ENCODE assay signal across 10 cellular contexts in genomic region chr4:19739101-19739651, GRCh38.
DNase-seq lines count a peak whose midpoint lies in the region; ATAC-seq, FAIRE-seq and TF ChIP-seq lines count a peak whose summit lies in the region.
"Had no signal": no experiment of that assay in that cellular context is flagged by ENCODE, and none has a peak within 500 bp of the region (broad histone marks: within the 10 kb centered on the region; RNA-seq: fewer than 3 reads in every experiment).

No MANE protein-coding gene starts in this region.

- H3K27ac ChIP-seq in HepG2 (ENCODE audit: extremely low read length, insufficient read depth, low read length): no peak overlapping the region
- H3K27ac ChIP-seq: 22Rv1 had no signal

- H2AFZ ChIP-seq in HepG2 (ENCODE audit: low read length): no peak overlapping the region

- BruUV-seq in HepG2 (replicated peaks; lab: Mats Ljungman, UMichigan): no TSS peak

- no peaks in the 10 kb centered on the region for H3K36me3 ChIP-seq in HepG2 (replicated peaks in 1 of 2; ENCODE audit: control insufficient read depth in 1 of 2, insufficient read depth in 2 of 2, low read length in 2 of 2)

- TF ChIP-seq EP300 in HepG2 (IDR thresholded peaks at IDR 0.05; ENCODE audit: low read depth in 2 of 2, low read length in 2 of 2): no peak
- TF ChIP-seq EP300 in HepG2 (CRISPR knock-in tag; IDR thresholded peaks at IDR 0.05; ENCODE audit: borderline replicate concordance): no peak

- DNase-seq in DMS79 treated with DMSO at 0.1 percent for 48 hours (lab: John Stamatoyannopoulos, UW) (peak; percentile 1), DMS79 (lab: John Stamatoyannopoulos, UW) (no peak), RCC 7860 (ENCODE audit: low spot score) (peak; percentile 92), fibroblast of the aortic adventitia (ENCODE audit: low read depth) (peak; percentile 79), smooth muscle cell of the brain vasculature (ENCODE audit: low read depth, low spot score) (peak; percentile 79), HepG2 (ENCODE audit: low spot score) (no peak)

- H3K9me3 ChIP-seq in HepG2 (ENCODE audit: low read length): peaks cover 95% of the 10 kb centered on the region

- TF ChIP-seq CTCF in fibroblast of the aortic adventitia (IDR thresholded peaks at IDR 0.05; ENCODE audit: insufficient read depth, low read length) (peak; percentile 2), HepG2 (CRISPR knock-in tag; IDR thresholded peaks at IDR 0.05) (no peak)

- ATAC-seq in HG03521 (IDR thresholded peaks at IDR 0.05; ENCODE audit: unreplicated experiment): no peak
- no peak for ATAC-seq in HepG2
- ATAC-seq in HG02973 (IDR thresholded peaks at IDR 0.05; ENCODE audit: unreplicated experiment): no peak

- H3K4me2 ChIP-seq in HepG2 (ENCODE audit: low read depth, low read length): no peak overlapping the region

- POLR2A ChIA-PET in HepG2 (lab: Yijun Ruan, JAX): no interaction called here

- in situ Hi-C loops in HepG2 (cut with HindIII; ENCODE audit: extremely low pct_ligation_motif_present, low pct_unique_long_range_greater_than_20kb): no loop called here

- FAIRE-seq in RCC 7860 (lab: Jason Lieb, UNC) (peak; percentile 93), HepG2 (lab: Jason Lieb, UNC) (no peak)

- CTCF ChIA-PET in HepG2 (lab: Yijun Ruan, JAX; ENCODE audit: low intra/inter-chr PET ratio, low total read pairs): no interaction called here

- WGBS in HepG2 (ENCODE audit: low lambda C conversion rate): 44% methylated on average over 7 of the region's 7 CpGs

- intact Hi-C loops in HepG2 (cut with micrococcal nuclease; ENCODE audit: unreplicated experiment): no loop called here

- H3K4me3 ChIP-seq in fibroblast of the aortic adventitia (ENCODE audit: low read depth, low read length) (no peak overlapping the region), HepG2 (replicated peaks in 1 of 3; ENCODE audit: insufficient read depth in 1 of 3, low read depth in 2 of 3, low read length in 3 of 3) (no peak overlapping the region)
- H3K4me3 ChIP-seq: skin epidermis had no signal

- no peak for TF ChIP-seq POLR2A in HepG2 (IDR thresholded peaks at IDR 0.05; ENCODE audit: insufficient read depth in 1 of 2, low read depth in 2 of 2, low read length in 2 of 2)

- H3K4me1 ChIP-seq in HepG2 (ENCODE audit: insufficient read depth, low read length): no peaks in the 10 kb centered on the region

- no peaks in the 10 kb centered on the region for H4K20me1 ChIP-seq in HepG2 (ENCODE audit: insufficient read depth, low read length)

- no peak for TF ChIP-seq RAD21 in HepG2 (CRISPR knock-in tag; IDR thresholded peaks at IDR 0.05)

- no peaks in the 10 kb centered on the region for H3K79me2 ChIP-seq in HepG2 (ENCODE audit: insufficient read depth, low read length)

- no peak overlapping the region for H3K9ac ChIP-seq in HepG2 (ENCODE audit: insufficient read depth, low read depth, low read length)

- no peaks in the 10 kb centered on the region for H3K27me3 ChIP-seq in HepG2 (ENCODE audit: control insufficient read depth in 1 of 2, insufficient read depth in 2 of 2, low read length in 2 of 2)

TF ChIP-seq in HepG2, 621 proteins besides CTCF, POLR2A, EP300 and RAD21:
- TF ChIP-seq GMEB2 (CRISPR knock-in tag; IDR thresholded peaks at IDR 0.05; ENCODE audit: low read depth) (no peak), ZNF546 (CRISPR knock-in tag; conservative IDR thresholded peaks at IDR 0.05) (no peak), MIER2 (CRISPR knock-in tag; IDR thresholded peaks at IDR 0.05) (no peak), ARNT2 (CRISPR knock-in tag; IDR thresholded peaks at IDR 0.05; ENCODE audit: low read depth) (no peak), TCF12 (IDR thresholded peaks at IDR 0.05) (no peak), TCF12 (CRISPR knock-in tag; IDR thresholded peaks at IDR 0.05) (no peak), NR2C2 (CRISPR knock-in tag; IDR thresholded peaks at IDR 0.05; ENCODE audit: borderline replicate concordance) (no peak), ZNF30 (CRISPR knock-in tag; IDR thresholded peaks at IDR 0.05) (no peak)

Comparison
In these comparisons a context has a peak if more than half of its experiments do, and no peak if none do; other contexts are left out.
1. DNase-seq: peak in DMS79 treated with DMSO at 0.1 percent for 48 hours (single experiment), RCC 7860 (single experiment), fibroblast of the aortic adventitia (single experiment) and smooth muscle cell of the brain vasculature (single experiment); none in DMS79 (single experiment) and HepG2 (single experiment).